Comparison of ENCODE assay signal across 1 cellular context in the genomic region with DNA sequence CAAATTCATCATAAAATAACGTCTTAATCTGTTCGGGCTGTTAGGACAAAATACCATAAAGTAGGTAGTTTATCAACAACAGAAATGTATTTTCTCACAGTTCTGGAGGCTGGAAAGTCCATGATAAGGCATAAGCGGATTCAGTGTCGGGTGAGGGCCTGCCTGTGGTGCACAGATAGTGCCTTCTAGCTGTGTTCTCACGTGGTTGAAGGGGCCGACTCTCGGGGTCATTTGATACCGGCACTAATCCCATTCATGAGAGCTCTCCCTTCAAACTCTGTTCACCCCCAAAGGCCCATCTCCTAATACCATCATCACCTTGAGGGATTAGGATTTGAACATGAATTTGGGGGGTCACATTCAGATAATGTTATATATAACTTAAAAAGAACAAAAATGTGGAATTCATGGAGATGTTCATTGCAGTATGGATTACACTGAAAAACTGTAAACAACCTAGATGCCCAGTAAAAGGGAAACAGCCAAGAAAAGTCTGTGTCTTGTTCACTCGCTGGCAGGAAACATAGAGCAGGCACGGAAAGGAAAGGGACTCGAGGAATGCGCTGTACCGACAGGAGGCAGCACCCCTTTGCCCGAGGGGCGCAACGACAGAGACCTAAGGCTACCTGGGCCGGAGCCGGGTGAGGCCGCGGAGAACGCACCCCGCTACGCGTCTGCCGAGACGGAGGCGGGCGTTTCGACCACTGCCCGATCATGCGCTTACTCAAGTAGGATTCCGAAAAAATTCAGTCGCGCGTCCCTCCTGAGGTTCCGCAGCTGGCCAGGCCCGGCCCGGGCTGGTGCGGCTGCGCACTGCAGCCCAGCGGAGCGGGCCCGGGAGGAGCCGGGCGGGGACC.
TF ChIP-seq lines count a peak whose summit lies in the region.

No MANE protein-coding gene starts in this region.

TF ChIP-seq in K562, 482 proteins besides CTCF, POLR2A, EP300 and RAD21 (continued from another document and continues in another):
- TF ChIP-seq, protein P1, sequence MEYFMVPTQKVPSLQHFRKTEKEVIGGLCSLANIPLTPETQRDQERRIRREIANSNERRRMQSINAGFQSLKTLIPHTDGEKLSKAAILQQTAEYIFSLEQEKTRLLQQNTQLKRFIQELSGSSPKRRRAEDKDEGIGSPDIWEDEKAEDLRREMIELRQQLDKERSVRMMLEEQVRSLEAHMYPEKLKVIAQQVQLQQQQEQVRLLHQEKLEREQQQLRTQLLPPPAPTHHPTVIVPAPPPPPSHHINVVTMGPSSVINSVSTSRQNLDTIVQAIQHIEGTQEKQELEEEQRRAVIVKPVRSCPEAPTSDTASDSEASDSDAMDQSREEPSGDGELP (CRISPR knock-in tag; IDR thresholded peaks at IDR 0.05; ENCODE audit: borderline replicate concordance): peak; percentile 70; the same call in 1 of the 2 replicates
- TF ChIP-seq CCAR2 (IDR thresholded peaks at IDR 0.05; ENCODE audit: low read depth, low read length) (no peak), PHTF2 (CRISPR knock-in tag; IDR thresholded peaks at IDR 0.05) (no peak), TAF9B (IDR thresholded peaks at IDR 0.05; ENCODE audit: partially characterized antibody) (peak; percentile 87), EHMT2 (IDR thresholded peaks at IDR 0.05) (0 out of 2 replicates have a peak, but pooled peaks have one; percentile 1), MCM2 (IDR thresholded peaks at IDR 0.05; ENCODE audit: low read depth) (no peak), SAFB (IDR thresholded peaks at IDR 0.05; ENCODE audit: borderline replicate concordance, low read depth, low read length) (no peak), NR2C1 (IDR thresholded peaks at IDR 0.05) (peak; percentile 69), NR2C1 (tag; IDR thresholded peaks at IDR 0.05) (peak; percentile 79; the same call in 1 of the 2 replicates), STAT5B (CRISPR knock-in tag; IDR thresholded peaks at IDR 0.05) (no peak), NFXL1 (CRISPR knock-in tag; IDR thresholded peaks at IDR 0.05) (no peak), MCM3 (IDR thresholded peaks at IDR 0.05) (no peak), YY1 (IDR thresholded peaks at IDR 0.05; ENCODE audit: borderline replicate concordance in 1 of 3, control insufficient read depth in 1 of 3, extremely low read depth in 1 of 3, insufficient read depth in 3 of 3, insufficient read length in 1 of 3, insufficient replicate concordance in 2 of 3, low read depth in 1 of 3, low read length in 2 of 3) (peak in 1 of 3 experiments; percentile 55), TAL1 (IDR thresholded peaks at IDR 0.05) (peak; percentile 100), ZNF121 (CRISPR knock-in tag; conservative IDR thresholded peaks at IDR 0.05) (no peak)
- TF ChIP-seq, protein P2, sequence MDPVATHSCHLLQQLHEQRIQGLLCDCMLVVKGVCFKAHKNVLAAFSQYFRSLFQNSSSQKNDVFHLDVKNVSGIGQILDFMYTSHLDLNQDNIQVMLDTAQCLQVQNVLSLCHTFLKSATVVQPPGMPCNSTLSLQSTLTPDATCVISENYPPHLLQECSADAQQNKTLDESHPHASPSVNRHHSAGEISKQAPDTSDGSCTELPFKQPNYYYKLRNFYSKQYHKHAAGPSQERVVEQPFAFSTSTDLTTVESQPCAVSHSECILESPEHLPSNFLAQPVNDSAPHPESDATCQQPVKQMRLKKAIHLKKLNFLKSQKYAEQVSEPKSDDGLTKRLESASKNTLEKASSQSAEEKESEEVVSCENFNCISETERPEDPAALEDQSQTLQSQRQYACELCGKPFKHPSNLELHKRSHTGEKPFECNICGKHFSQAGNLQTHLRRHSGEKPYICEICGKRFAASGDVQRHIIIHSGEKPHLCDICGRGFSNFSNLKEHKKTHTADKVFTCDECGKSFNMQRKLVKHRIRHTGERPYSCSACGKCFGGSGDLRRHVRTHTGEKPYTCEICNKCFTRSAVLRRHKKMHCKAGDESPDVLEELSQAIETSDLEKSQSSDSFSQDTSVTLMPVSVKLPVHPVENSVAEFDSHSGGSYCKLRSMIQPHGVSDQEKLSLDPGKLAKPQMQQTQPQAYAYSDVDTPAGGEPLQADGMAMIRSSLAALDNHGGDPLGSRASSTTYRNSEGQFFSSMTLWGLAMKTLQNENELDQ (CRISPR knock-in tag; IDR thresholded peaks at IDR 0.05; ENCODE audit: borderline replicate concordance): no peak
- TF ChIP-seq, protein P3, sequence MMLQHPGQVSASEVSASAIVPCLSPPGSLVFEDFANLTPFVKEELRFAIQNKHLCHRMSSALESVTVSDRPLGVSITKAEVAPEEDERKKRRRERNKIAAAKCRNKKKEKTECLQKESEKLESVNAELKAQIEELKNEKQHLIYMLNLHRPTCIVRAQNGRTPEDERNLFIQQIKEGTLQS (IDR thresholded peaks at IDR 0.05): no peak; the same call in none of the 2 replicates
- TF ChIP-seq, protein P3 (CRISPR knock-in tag; conservative IDR thresholded peaks at IDR 0.05): no peak
- TF ChIP-seq, protein P4, sequence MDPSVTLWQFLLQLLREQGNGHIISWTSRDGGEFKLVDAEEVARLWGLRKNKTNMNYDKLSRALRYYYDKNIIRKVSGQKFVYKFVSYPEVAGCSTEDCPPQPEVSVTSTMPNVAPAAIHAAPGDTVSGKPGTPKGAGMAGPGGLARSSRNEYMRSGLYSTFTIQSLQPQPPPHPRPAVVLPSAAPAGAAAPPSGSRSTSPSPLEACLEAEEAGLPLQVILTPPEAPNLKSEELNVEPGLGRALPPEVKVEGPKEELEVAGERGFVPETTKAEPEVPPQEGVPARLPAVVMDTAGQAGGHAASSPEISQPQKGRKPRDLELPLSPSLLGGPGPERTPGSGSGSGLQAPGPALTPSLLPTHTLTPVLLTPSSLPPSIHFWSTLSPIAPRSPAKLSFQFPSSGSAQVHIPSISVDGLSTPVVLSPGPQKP (CRISPR knock-in tag; IDR thresholded peaks at IDR 0.05): no peak
- TF ChIP-seq, protein P5, sequence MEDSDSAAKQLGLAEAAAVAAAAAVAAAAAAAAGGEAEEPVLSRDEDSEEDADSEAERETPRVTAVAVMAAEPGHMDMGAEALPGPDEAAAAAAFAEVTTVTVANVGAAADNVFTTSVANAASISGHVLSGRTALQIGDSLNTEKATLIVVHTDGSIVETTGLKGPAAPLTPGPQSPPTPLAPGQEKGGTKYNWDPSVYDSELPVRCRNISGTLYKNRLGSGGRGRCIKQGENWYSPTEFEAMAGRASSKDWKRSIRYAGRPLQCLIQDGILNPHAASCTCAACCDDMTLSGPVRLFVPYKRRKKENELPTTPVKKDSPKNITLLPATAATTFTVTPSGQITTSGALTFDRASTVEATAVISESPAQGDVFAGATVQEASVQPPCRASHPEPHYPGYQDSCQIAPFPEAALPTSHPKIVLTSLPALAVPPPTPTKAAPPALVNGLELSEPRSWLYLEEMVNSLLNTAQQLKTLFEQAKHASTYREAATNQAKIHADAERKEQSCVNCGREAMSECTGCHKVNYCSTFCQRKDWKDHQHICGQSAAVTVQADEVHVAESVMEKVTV (CRISPR knock-in tag; IDR thresholded peaks at IDR 0.05): 0 out of 2 replicates have a peak, but pooled peaks have one; percentile 6
- TF ChIP-seq, protein P6, sequence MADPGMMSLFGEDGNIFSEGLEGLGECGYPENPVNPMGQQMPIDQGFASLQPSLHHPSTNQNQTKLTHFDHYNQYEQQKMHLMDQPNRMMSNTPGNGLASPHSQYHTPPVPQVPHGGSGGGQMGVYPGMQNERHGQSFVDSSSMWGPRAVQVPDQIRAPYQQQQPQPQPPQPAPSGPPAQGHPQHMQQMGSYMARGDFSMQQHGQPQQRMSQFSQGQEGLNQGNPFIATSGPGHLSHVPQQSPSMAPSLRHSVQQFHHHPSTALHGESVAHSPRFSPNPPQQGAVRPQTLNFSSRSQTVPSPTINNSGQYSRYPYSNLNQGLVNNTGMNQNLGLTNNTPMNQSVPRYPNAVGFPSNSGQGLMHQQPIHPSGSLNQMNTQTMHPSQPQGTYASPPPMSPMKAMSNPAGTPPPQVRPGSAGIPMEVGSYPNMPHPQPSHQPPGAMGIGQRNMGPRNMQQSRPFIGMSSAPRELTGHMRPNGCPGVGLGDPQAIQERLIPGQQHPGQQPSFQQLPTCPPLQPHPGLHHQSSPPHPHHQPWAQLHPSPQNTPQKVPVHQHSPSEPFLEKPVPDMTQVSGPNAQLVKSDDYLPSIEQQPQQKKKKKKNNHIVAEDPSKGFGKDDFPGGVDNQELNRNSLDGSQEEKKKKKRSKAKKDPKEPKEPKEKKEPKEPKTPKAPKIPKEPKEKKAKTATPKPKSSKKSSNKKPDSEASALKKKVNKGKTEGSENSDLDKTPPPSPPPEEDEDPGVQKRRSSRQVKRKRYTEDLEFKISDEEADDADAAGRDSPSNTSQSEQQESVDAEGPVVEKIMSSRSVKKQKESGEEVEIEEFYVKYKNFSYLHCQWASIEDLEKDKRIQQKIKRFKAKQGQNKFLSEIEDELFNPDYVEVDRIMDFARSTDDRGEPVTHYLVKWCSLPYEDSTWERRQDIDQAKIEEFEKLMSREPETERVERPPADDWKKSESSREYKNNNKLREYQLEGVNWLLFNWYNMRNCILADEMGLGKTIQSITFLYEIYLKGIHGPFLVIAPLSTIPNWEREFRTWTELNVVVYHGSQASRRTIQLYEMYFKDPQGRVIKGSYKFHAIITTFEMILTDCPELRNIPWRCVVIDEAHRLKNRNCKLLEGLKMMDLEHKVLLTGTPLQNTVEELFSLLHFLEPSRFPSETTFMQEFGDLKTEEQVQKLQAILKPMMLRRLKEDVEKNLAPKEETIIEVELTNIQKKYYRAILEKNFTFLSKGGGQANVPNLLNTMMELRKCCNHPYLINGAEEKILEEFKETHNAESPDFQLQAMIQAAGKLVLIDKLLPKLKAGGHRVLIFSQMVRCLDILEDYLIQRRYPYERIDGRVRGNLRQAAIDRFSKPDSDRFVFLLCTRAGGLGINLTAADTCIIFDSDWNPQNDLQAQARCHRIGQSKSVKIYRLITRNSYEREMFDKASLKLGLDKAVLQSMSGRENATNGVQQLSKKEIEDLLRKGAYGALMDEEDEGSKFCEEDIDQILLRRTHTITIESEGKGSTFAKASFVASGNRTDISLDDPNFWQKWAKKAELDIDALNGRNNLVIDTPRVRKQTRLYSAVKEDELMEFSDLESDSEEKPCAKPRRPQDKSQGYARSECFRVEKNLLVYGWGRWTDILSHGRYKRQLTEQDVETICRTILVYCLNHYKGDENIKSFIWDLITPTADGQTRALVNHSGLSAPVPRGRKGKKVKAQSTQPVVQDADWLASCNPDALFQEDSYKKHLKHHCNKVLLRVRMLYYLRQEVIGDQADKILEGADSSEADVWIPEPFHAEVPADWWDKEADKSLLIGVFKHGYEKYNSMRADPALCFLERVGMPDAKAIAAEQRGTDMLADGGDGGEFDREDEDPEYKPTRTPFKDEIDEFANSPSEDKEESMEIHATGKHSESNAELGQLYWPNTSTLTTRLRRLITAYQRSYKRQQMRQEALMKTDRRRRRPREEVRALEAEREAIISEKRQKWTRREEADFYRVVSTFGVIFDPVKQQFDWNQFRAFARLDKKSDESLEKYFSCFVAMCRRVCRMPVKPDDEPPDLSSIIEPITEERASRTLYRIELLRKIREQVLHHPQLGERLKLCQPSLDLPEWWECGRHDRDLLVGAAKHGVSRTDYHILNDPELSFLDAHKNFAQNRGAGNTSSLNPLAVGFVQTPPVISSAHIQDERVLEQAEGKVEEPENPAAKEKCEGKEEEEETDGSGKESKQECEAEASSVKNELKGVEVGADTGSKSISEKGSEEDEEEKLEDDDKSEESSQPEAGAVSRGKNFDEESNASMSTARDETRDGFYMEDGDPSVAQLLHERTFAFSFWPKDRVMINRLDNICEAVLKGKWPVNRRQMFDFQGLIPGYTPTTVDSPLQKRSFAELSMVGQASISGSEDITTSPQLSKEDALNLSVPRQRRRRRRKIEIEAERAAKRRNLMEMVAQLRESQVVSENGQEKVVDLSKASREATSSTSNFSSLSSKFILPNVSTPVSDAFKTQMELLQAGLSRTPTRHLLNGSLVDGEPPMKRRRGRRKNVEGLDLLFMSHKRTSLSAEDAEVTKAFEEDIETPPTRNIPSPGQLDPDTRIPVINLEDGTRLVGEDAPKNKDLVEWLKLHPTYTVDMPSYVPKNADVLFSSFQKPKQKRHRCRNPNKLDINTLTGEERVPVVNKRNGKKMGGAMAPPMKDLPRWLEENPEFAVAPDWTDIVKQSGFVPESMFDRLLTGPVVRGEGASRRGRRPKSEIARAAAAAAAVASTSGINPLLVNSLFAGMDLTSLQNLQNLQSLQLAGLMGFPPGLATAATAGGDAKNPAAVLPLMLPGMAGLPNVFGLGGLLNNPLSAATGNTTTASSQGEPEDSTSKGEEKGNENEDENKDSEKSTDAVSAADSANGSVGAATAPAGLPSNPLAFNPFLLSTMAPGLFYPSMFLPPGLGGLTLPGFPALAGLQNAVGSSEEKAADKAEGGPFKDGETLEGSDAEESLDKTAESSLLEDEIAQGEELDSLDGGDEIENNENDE (IDR thresholded peaks at IDR 0.05; ENCODE audit: low read depth, low read length): no peak
- TF ChIP-seq, protein P7, sequence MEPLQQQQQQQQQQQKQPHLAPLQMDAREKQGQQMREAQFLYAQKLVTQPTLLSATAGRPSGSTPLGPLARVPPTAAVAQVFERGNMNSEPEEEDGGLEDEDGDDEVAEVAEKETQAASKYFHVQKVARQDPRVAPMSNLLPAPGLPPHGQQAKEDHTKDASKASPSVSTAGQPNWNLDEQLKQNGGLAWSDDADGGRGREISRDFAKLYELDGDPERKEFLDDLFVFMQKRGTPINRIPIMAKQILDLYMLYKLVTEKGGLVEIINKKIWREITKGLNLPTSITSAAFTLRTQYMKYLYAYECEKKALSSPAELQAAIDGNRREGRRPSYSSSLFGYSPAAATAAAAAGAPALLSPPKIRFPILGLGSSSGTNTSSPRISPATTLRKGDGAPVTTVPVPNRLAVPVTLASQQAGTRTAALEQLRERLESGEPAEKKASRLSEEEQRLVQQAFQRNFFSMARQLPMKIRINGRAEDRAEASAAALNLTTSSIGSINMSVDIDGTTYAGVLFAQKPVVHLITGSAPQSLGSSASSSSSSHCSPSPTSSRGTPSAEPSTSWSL (CRISPR knock-in tag; IDR thresholded peaks at IDR 0.05; ENCODE audit: borderline replicate concordance): no peak
